ENCODE assay signal across 1 cellular context in the genomic region with DNA sequence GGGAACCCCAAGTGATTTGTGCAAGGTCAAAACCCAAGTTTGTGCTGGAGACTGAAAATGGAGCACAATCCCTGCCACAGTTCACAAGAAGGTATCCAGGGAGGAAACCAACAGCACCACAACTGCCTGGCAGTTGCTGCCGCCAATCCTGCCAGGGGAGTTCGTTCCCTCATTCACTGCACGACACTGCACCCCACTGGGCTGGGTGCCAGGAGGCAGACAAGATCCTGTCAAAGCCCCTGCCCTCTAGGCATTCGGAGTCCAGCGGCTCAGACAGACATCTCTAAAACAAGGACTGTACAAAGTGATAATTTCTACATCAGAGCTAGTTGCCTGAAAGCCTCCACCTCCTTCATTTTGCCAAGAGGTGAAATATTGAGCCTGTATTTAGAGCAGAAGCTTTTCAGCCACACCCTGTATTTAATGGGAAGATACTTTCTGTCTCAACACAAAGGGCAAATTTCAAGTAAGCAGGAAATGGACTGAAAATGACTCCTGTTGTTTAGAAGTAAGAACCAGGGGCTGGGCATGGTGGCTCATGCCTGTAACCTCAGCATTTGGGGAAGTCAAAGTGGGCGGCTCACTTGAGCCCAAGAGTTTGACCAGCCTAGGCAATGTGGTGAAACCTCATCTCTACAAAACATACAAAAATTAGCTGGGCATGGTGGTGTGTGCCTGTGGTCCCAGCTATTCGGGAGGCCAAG.
TF ChIP-seq lines count a peak whose summit lies in the region.

No MANE protein-coding gene starts in this region.

TF ChIP-seq in WTC11, 78 proteins besides CTCF, POLR2A, EP300 and RAD21 (continued from another document):
- TF ChIP-seq, protein P1, sequence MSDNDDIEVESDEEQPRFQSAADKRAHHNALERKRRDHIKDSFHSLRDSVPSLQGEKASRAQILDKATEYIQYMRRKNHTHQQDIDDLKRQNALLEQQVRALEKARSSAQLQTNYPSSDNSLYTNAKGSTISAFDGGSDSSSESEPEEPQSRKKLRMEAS (CRISPR knock-in tag; IDR thresholded peaks at IDR 0.05) = no peak
- TF ChIP-seq FOXP1 (CRISPR knock-in tag; IDR thresholded peaks at IDR 0.05; ENCODE audit: borderline replicate concordance) (no peak), CBFB (CRISPR knock-in tag; IDR thresholded peaks at IDR 0.05; ENCODE audit: low read depth) (no peak)
- TF ChIP-seq, protein P2, sequence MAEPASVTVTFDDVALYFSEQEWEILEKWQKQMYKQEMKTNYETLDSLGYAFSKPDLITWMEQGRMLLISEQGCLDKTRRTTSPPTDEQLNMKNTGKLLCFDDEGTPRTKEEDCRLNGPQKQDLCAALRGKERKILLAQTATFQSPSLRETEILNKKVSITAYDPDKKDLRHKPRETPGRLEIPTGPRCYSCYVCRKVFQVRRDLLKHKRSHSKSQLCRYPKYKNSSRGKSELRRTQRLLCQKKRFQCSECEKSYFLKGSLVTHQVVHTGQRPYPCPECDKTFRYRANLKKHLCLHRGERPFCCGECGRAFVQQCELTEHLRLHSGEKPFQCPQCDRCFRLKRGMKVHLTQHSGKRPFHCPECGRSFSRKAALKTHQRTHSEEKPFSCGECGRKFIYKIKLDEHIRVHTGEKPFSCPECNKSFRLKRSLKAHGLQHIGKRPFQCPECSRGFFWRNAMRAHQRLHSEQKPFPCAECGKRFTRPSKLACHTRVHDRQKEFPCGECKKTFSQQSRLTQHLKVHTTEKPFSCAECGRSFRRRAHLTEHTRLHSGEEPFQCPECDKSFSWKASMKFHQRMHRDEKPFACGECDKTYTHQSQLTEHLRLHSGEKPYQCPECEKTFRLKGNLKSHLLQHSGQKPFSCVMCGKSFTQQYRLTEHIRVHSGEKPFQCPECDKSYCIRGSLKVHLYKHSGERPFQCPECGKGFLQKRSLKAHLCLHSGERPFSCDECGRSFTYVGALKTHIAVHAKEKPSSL (CRISPR knock-in tag; conservative IDR thresholded peaks at IDR 0.05) = no peak
